ENCODE assay signal across 15 cellular contexts in genomic region chr12:59737725-59738463, GRCh38.
DNase-seq lines count a peak whose midpoint lies in the region; ATAC-seq, FAIRE-seq and TF ChIP-seq lines count a peak whose summit lies in the region.
"Had no signal": no experiment of that assay in that cellular context is flagged by ENCODE, and none has a peak within 500 bp of the region (broad histone marks: within the 10 kb centered on the region; RNA-seq: fewer than 3 reads in every experiment).

No MANE protein-coding gene starts in this region.

- H2AFZ ChIP-seq in astrocyte (ENCODE audit: low read depth, low read length): no peak overlapping the region
- H2AFZ ChIP-seq: parathyroid adenoma had no signal

- H3K4me1 ChIP-seq in astrocyte (ENCODE audit: insufficient read depth, low read length): peaks cover 6% of the 10 kb centered on the region
- no peaks in the 10 kb centered on the region for H3K4me1 ChIP-seq in lower lobe of right lung
- H3K4me1 ChIP-seq: parathyroid adenoma had no signal

- intact Hi-C loops in lower lobe of right lung (cut with DNase I): no loop called here

- H3K36me3 ChIP-seq in astrocyte (ENCODE audit: insufficient read depth, low read length) (no peaks in the 10 kb centered on the region), lower lobe of right lung (no peaks in the 10 kb centered on the region)
- H3K36me3 ChIP-seq: cardiac muscle cell had no signal

- DNase-seq in AG08396 (ENCODE audit: low spot score): peak; percentile 23
- DNase-seq in astrocyte (ENCODE audit: low read depth): peak; percentile 13
- DNase-seq in lower lobe of right lung: no peak
- DNase-seq in NCI-H748 (lab: John Stamatoyannopoulos, UW; ENCODE audit: unreplicated experiment): no peak
- DNase-seq in activated T-cell treated with anti-CD3 and anti-CD28 coated beads for 4 hours: no peak
- DNase-seq in DMS153 (lab: John Stamatoyannopoulos, UW): no peak
- DNase-seq: activated CD4-positive, CD25-positive, alpha-beta regulatory T cell treated with anti-CD3 and anti-CD28 coated beads, Interleukin-2, amount 50 U/mL, for 72 hours; midbrain; stimulated activated CD4-positive, alpha-beta T cell treated with anti-CD3 and anti-CD28 coated beads, Interleukin-2, amount 100 ng/mL, for 24 hours had no signal

- peaks cover 11% of the 10 kb centered on the region for H3K4me1 Mint-ChIP-seq in astrocyte (ENCODE audit: low read depth, unreplicated experiment)

- no peak overlapping the region for H3K27ac Mint-ChIP-seq in astrocyte (ENCODE audit: unreplicated experiment)
- H3K27ac Mint-ChIP-seq: activated T-helper 1 cell treated with anti-CD3 and anti-CD28 coated beads, Interleukin-12 subunit alpha, Interleukin-12 subunit beta, Interleukin-2, Interleukin-4 antibody, amounts not matched to agents 30 ng/mL and 10 ng/mL and 1 ng/mL, durations not matched to agents 14 hours and 24 hours and 36 hours had no signal

- no peaks in the 10 kb centered on the region for H3K36me3 Mint-ChIP-seq in astrocyte (ENCODE audit: low read depth, unreplicated experiment)

- no peak overlapping the region for H3K4me2 ChIP-seq in astrocyte (ENCODE audit: low read length)

- ATAC-seq in GM21423 (IDR thresholded peaks at IDR 0.05; ENCODE audit: unreplicated experiment) (peak; percentile 52), lower lobe of right lung (no peak), GM21390 (IDR thresholded peaks at IDR 0.05; ENCODE audit: unreplicated experiment) (no peak)

- H3K27me3 Mint-ChIP-seq in astrocyte (ENCODE audit: low read depth, unreplicated experiment): no peaks in the 10 kb centered on the region

- H3K4me3 ChIP-seq in astrocyte (ENCODE audit: insufficient read depth, low read depth, low read length) (no peak overlapping the region), lower lobe of right lung (peak overlapping the region; percentile 13)
- H3K4me3 ChIP-seq: cardiac muscle cell had no signal

- no peaks in the 10 kb centered on the region for H3K9me3 Mint-ChIP-seq in astrocyte (ENCODE audit: unreplicated experiment)
- H3K9me3 Mint-ChIP-seq: activated T-helper 1 cell treated with anti-CD3 and anti-CD28 coated beads, Interleukin-12 subunit alpha, Interleukin-12 subunit beta, Interleukin-2, Interleukin-4 antibody, amounts not matched to agents 30 ng/mL and 10 ng/mL and 1 ng/mL, durations not matched to agents 14 hours and 24 hours and 36 hours had no signal

- TF ChIP-seq CTCF in astrocyte (IDR thresholded peaks at IDR 0.05; ENCODE audit: insufficient read depth, low read depth, low read length): no peak
- no peak for TF ChIP-seq CTCF in lower lobe of right lung (IDR thresholded peaks at IDR 0.05)

- no peaks in the 10 kb centered on the region for H3K79me2 ChIP-seq in astrocyte (ENCODE audit: insufficient read depth, low read length)
- H3K79me2 ChIP-seq: parathyroid adenoma had no signal

- H3K9me3 ChIP-seq in astrocyte (ENCODE audit: insufficient read depth, low read depth, low read length) (no peaks in the 10 kb centered on the region), lower lobe of right lung (no peaks in the 10 kb centered on the region)

- no peak overlapping the region for H3K27ac ChIP-seq in astrocyte (ENCODE audit: low read depth, low read length)
- H3K27ac ChIP-seq in lower lobe of right lung: no peak overlapping the region
- H3K27ac ChIP-seq: C4-2B, cardiac muscle cell, parathyroid adenoma had no signal

- H3K9ac ChIP-seq in astrocyte (ENCODE audit: low read length): no peak overlapping the region
- H3K9ac ChIP-seq: parathyroid adenoma had no signal

- H3K4me3 Mint-ChIP-seq in astrocyte (ENCODE audit: unreplicated experiment): no peak overlapping the region
- H3K4me3 Mint-ChIP-seq: activated T-helper 1 cell treated with anti-CD3 and anti-CD28 coated beads, Interleukin-12 subunit alpha, Interleukin-12 subunit beta, Interleukin-2, Interleukin-4 antibody, amounts not matched to agents 30 ng/mL and 10 ng/mL and 1 ng/mL, durations not matched to agents 14 hours and 24 hours and 36 hours had no signal

- no peak for FAIRE-seq in astrocyte (lab: Jason Lieb, UNC)

- H4K20me1 ChIP-seq in astrocyte (ENCODE audit: insufficient read depth, low read length): no peaks in the 10 kb centered on the region

- no peaks in the 10 kb centered on the region for H3K27me3 ChIP-seq in astrocyte (ENCODE audit: insufficient read depth, low read length)
- no peaks in the 10 kb centered on the region for H3K27me3 ChIP-seq in lower lobe of right lung (ENCODE audit: low read depth)
- H3K27me3 ChIP-seq: cardiac muscle cell had no signal

Comparison
In these comparisons a context has a peak if more than half of its experiments do, and no peak if none do; other contexts are left out.
1. DNase-seq: peak in AG08396 (single experiment) and astrocyte (single experiment); none in lower lobe of right lung (single experiment), NCI-H748 (single experiment), activated T-cell treated with anti-CD3 and anti-CD28 coated beads for 4 hours (single experiment) and DMS153 (single experiment).